In genomic region chr15:41332788-41333527, GRCh38 we compare ENCODE assay signal across 1 cellular context.
A peak's percentile ranks its signal among the peaks of the same experiment; 100 is the strongest.
TF ChIP-seq lines count a peak whose summit lies in the region.

Gene NUSAP1, plus strand, starts transcription at chr15:41332881. Its CDS starts 77 bp downstream, at chr15:41332958.

TF ChIP-seq in GM12878, 131 proteins besides CTCF, POLR2A, EP300 and RAD21 (continues in another document):
- TF ChIP-seq SMAD5 (IDR thresholded peaks at IDR 0.05; ENCODE audit: low read depth) (peak; percentile 53; the same call in 1 of the 2 replicates), NKRF (conservative IDR thresholded peaks at IDR 0.05) (peak; percentile 96), RBBP5 (conservative IDR thresholded peaks at IDR 0.05) (peak; percentile 18; the same call in 1 of the 2 replicates), TCF3 (IDR thresholded peaks at IDR 0.05; ENCODE audit: borderline replicate concordance, insufficient read depth, low read depth, low read length) (0 out of 2 replicates have a peak, but pooled peaks have one; percentile 50), MEF2A (IDR thresholded peaks at IDR 0.05; ENCODE audit: insufficient read depth, low read depth, low read length) (no peak), CREB1 (IDR thresholded peaks at IDR 0.05; ENCODE audit: low read depth) (peak; percentile 22; the same call in 1 of the 2 replicates), EED (IDR thresholded peaks at IDR 0.05; ENCODE audit: low read depth) (0 out of 2 replicates have a peak, but pooled peaks have one; percentile 41), DPF2 (IDR thresholded peaks at IDR 0.05) (peak; percentile 10; the same call in 1 of the 2 replicates), PRDM15 (CRISPR knock-in tag; IDR thresholded peaks at IDR 0.05) (no peak), FOS (IDR thresholded peaks at IDR 0.05; ENCODE audit: borderline replicate concordance, extremely low read depth, insufficient read length) (no peak), KLF5 (IDR thresholded peaks at IDR 0.05; ENCODE audit: partially characterized antibody) (no peak), PKNOX1 (IDR thresholded peaks at IDR 0.05) (peak; percentile 59; the same call in 1 of the 2 replicates), MLLT1 (IDR thresholded peaks at IDR 0.05) (peak; percentile 75), SMARCA5 (IDR thresholded peaks at IDR 0.05) (no peak; the same call in 1 of the 2 replicates), CBFB (IDR thresholded peaks at IDR 0.05; ENCODE audit: low read depth) (peak; percentile 72; the same call in 1 of the 2 replicates), STAT1 (conservative IDR thresholded peaks at IDR 0.05) (no peak), FOXM1 (IDR thresholded peaks at IDR 0.05; ENCODE audit: low read depth, low read length) (peak; percentile 79; the same call in 1 of the 2 replicates), HSF1 (IDR thresholded peaks at IDR 0.05; ENCODE audit: low read depth, low read length) (no peak), ZBED1 (IDR thresholded peaks at IDR 0.05; ENCODE audit: borderline replicate concordance) (peak; percentile 73; the same call in 1 of the 2 replicates), LARP7 (IDR thresholded peaks at IDR 0.05) (peak; percentile 27; the same call in 1 of the 2 replicates), ZBTB4 (CRISPR knock-in tag; IDR thresholded peaks at IDR 0.05) (no peak), SPI1 (IDR thresholded peaks at IDR 0.05; ENCODE audit: borderline replicate concordance, insufficient read depth, low read depth, low read length) (peak; percentile 56; the same call in 1 of the 2 replicates), RB1 (IDR thresholded peaks at IDR 0.05; ENCODE audit: borderline replicate concordance) (peak; percentile 43; the same call in 1 of the 2 replicates), PAX8 (IDR thresholded peaks at IDR 0.05) (no peak), RUNX3 (IDR thresholded peaks at IDR 0.05; ENCODE audit: low read length) (peak; percentile 41), JUND (IDR thresholded peaks at IDR 0.05; ENCODE audit: low read depth, low read length) (no peak), IKZF1 (conservative IDR thresholded peaks at IDR 0.05) (peak; percentile 10), TARDBP (IDR thresholded peaks at IDR 0.05; ENCODE audit: borderline replicate concordance) (no peak), ZSCAN29 (IDR thresholded peaks at IDR 0.05) (no peak), BACH1 (IDR thresholded peaks at IDR 0.05; ENCODE audit: borderline replicate concordance) (peak; percentile 77; the same call in 1 of the 2 replicates), NBN (IDR thresholded peaks at IDR 0.05) (no peak), SMAD1 (IDR thresholded peaks at IDR 0.05; ENCODE audit: low read depth, partially characterized antibody) (peak; percentile 15), POLR2AphosphoS5 (IDR thresholded peaks at IDR 0.05; ENCODE audit: low read length) (peak; percentile 93), E2F4 (IDR thresholded peaks at IDR 0.05; ENCODE audit: low read depth, low read length) (peak; percentile 75; the same call in 1 of the 2 replicates), PML (IDR thresholded peaks at IDR 0.05; ENCODE audit: low read length) (peak; percentile 95), SIN3A (IDR thresholded peaks at IDR 0.05; ENCODE audit: low read depth, low read length) (peak; percentile 91; the same call in 1 of the 2 replicates), GATAD2B (conservative IDR thresholded peaks at IDR 0.05; ENCODE audit: low read depth) (peak; percentile 25), MYC (IDR thresholded peaks at IDR 0.05; ENCODE audit: insufficient read depth, insufficient read length, insufficient replicate concordance, low read length, severe bottlenecking) (no peak), IKZF2 (IDR thresholded peaks at IDR 0.05) (peak in 1 of 2 experiments; percentile 20; a peak in 1 of 4 replicates), ZBTB40 (IDR thresholded peaks at IDR 0.05; ENCODE audit: borderline replicate concordance) (peak; percentile 22; the same call in 1 of the 2 replicates)
